Comparison of ENCODE assay signal across 1 cellular context in the genomic region with DNA sequence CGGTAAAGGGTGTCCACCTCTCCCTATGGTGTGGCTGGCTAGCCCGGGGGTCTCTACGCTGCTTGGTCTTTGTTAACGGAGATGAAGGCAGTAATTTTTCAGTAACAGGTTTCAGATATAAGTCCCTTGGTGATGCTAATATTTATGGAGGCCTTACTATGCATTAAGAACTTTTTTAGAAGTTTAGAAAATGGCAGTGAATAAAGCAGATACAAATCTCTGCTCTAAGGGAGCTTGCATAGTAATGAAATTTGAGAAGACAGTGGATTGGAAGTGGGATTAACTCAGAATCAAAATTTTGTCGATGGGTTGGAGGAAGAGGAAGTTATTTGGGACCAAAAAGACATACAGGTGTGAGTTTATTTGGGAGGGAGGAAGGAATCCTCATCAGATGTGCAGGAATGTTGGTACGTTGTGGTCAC.
TF ChIP-seq lines count a peak whose summit lies in the region.

No MANE protein-coding gene starts in this region.

TF ChIP-seq in HepG2, 621 proteins besides CTCF, POLR2A, EP300 and RAD21:
- TF ChIP-seq MXD4 (CRISPR knock-in tag; IDR thresholded peaks at IDR 0.05) (no peak), RARG (CRISPR knock-in tag; IDR thresholded peaks at IDR 0.05; ENCODE audit: low read depth) (no peak), ATF5 (CRISPR knock-in tag; IDR thresholded peaks at IDR 0.05; ENCODE audit: low read depth) (0 out of 2 replicates have a peak, but pooled peaks have one; percentile 8), ZNF850 (CRISPR knock-in tag; conservative IDR thresholded peaks at IDR 0.05) (no peak), U2AF2 (IDR thresholded peaks at IDR 0.05; ENCODE audit: low read depth, low read length) (no peak), ZNF317 (CRISPR knock-in tag; IDR thresholded peaks at IDR 0.05) (no peak), KDM5A (IDR thresholded peaks at IDR 0.05; ENCODE audit: borderline replicate concordance, low read length) (peak; percentile 52), MIER2 (CRISPR knock-in tag; IDR thresholded peaks at IDR 0.05) (no peak), ZNF124 (CRISPR knock-in tag; IDR thresholded peaks at IDR 0.05) (no peak), GTF3A (CRISPR knock-in tag; conservative IDR thresholded peaks at IDR 0.05) (0 out of 2 replicates have a peak, but pooled peaks have one; percentile 33), ZNF17 (CRISPR knock-in tag; IDR thresholded peaks at IDR 0.05) (no peak), SOX13 (IDR thresholded peaks at IDR 0.05) (0 out of 2 replicates have a peak, but pooled peaks have one; percentile 1), SOX13 (CRISPR knock-in tag; conservative IDR thresholded peaks at IDR 0.05 in 1 of 2, IDR thresholded peaks at IDR 0.05 in 1 of 2) (no peak), ZNF101 (CRISPR knock-in tag; IDR thresholded peaks at IDR 0.05; ENCODE audit: borderline replicate concordance, low read depth) (0 out of 2 replicates have a peak, but pooled peaks have one; percentile 1), DR1 (CRISPR knock-in tag; IDR thresholded peaks at IDR 0.05) (no peak), ZBTB3 (CRISPR knock-in tag; IDR thresholded peaks at IDR 0.05; ENCODE audit: borderline replicate concordance, low read depth) (no peak), ZSCAN31 (CRISPR knock-in tag; IDR thresholded peaks at IDR 0.05; ENCODE audit: low read depth) (no peak), ZNF687 (CRISPR knock-in tag; IDR thresholded peaks at IDR 0.05) (peak; percentile 17; the same call in 1 of the 2 replicates), MEIS1 (CRISPR knock-in tag; IDR thresholded peaks at IDR 0.05; ENCODE audit: borderline replicate concordance) (peak; percentile 2; the same call in 1 of the 2 replicates), ATF4 (CRISPR knock-in tag; IDR thresholded peaks at IDR 0.05) (no peak), RORA (CRISPR knock-in tag; IDR thresholded peaks at IDR 0.05) (0 out of 2 replicates have a peak, but pooled peaks have one; percentile 18), BRD4 (CRISPR knock-in tag; IDR thresholded peaks at IDR 0.05) (0 out of 2 replicates have a peak, but pooled peaks have one; percentile 12), KLF12 (CRISPR knock-in tag; IDR thresholded peaks at IDR 0.05; ENCODE audit: borderline replicate concordance) (0 out of 2 replicates have a peak, but pooled peaks have one; percentile 29), ZFP37 (CRISPR knock-in tag; IDR thresholded peaks at IDR 0.05; ENCODE audit: borderline replicate concordance) (0 out of 2 replicates have a peak, but pooled peaks have one; percentile 40), ZBTB7B (CRISPR knock-in tag; IDR thresholded peaks at IDR 0.05) (0 out of 2 replicates have a peak, but pooled peaks have one; percentile 3), ZNF407 (CRISPR knock-in tag; IDR thresholded peaks at IDR 0.05; ENCODE audit: not compliant biosample characterization) (peak; percentile 8), DNMT3B (CRISPR knock-in tag; conservative IDR thresholded peaks at IDR 0.05) (no peak), SMAD1 (CRISPR knock-in tag; IDR thresholded peaks at IDR 0.05; ENCODE audit: borderline replicate concordance, low read depth) (no peak), FOXK1 (CRISPR knock-in tag; IDR thresholded peaks at IDR 0.05; ENCODE audit: borderline replicate concordance, low read depth) (no peak), MYC (CRISPR knock-in tag; IDR thresholded peaks at IDR 0.05; ENCODE audit: borderline replicate concordance) (peak; percentile 3; the same call in 1 of the 2 replicates), ZNF367 (CRISPR knock-in tag; IDR thresholded peaks at IDR 0.05; ENCODE audit: borderline replicate concordance) (no peak), ZNF746 (CRISPR knock-in tag; IDR thresholded peaks at IDR 0.05) (peak; percentile 19; the same call in 1 of the 2 replicates)
- TF ChIP-seq, protein P1, sequence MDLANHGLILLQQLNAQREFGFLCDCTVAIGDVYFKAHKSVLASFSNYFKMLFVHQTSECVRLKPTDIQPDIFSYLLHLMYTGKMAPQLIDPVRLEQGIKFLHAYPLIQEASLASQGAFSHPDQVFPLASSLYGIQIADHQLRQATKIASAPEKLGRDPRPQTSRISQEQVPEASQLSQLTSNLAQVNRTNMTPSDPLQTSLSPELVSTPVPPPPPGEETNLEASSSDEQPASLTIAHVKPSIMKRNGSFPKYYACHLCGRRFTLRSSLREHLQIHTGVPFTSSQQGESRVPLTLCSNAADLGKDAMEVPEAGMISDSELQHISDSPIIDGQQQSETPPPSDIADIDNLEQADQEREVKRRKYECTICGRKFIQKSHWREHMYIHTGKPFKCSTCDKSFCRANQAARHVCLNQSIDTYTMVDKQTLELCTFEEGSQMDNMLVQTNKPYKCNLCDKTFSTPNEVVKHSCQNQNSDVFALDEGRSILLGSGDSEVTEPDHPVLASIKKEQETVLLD (CRISPR knock-in tag; IDR thresholded peaks at IDR 0.05; ENCODE audit: low read depth): 0 out of 2 replicates have a peak, but pooled peaks have one; percentile 1
- TF ChIP-seq, protein P2, sequence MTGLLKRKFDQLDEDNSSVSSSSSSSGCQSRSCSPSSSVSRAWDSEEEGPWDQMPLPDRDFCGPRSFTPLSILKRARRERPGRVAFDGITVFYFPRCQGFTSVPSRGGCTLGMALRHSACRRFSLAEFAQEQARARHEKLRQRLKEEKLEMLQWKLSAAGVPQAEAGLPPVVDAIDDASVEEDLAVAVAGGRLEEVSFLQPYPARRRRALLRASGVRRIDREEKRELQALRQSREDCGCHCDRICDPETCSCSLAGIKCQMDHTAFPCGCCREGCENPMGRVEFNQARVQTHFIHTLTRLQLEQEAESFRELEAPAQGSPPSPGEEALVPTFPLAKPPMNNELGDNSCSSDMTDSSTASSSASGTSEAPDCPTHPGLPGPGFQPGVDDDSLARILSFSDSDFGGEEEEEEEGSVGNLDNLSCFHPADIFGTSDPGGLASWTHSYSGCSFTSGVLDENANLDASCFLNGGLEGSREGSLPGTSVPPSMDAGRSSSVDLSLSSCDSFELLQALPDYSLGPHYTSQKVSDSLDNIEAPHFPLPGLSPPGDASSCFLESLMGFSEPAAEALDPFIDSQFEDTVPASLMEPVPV (CRISPR knock-in tag; IDR thresholded peaks at IDR 0.05): 0 out of 2 replicates have a peak, but pooled peaks have one; percentile 6
